Comparison of ENCODE assay signal across 12 cellular contexts in the genomic region with DNA sequence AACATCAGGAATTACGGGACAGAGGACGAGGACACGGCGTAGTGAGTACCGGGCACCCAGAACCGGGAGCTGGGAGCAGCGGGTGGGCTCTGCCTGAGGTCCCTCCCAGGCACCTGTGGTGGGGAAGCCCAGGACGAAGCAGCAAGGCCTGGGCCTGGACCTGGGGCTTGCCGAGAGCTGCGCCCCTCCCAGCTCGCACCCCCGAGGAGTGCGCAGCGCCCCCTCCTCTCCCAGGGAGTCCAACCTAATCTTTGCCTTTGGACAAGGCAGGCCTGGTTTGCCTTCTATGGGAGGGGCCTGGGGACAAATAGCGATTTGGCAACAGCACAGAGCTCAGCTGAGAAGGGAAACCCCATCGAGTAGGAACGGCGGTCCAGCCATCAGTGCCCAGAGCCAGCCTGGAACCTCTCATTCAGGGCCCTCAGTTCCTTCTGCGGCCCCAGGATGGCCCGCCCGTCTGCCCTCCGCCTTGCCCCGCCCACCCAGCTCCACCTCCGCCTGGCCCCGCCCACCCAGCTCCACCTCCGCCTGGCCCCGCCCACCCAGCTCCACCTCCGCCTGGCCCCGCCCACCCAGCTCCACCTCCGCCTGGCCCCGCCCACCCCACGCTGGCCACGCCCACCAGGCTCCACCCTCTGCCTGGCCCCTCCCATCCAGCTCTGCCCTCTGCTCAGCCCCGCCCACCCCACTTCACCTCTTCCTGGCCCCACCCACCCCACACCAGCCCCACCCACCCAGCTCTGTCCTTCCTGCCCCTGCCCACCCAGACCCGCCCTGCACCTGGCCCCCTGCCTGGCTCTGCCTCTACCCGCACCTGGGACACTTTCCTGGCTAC. TPM values are rescaled to one million over a fixed set of nuclear protein-coding genes. Genes with fewer than 3 reads are reported as not detected.
DNase-seq lines count a peak whose midpoint lies in the region; ATAC-seq and TF ChIP-seq lines count a peak whose summit lies in the region.
"Had no signal": no experiment of that assay in that cellular context is flagged by ENCODE, and none has a peak within 500 bp of the region (broad histone marks: within the 10 kb centered on the region; RNA-seq: fewer than 3 reads in every experiment).

No MANE protein-coding gene starts in this region.

- H3K4me3 Mint-ChIP-seq in CD14-positive monocyte: no peak overlapping the region
- H3K4me3 Mint-ChIP-seq in activated T-cell treated with anti-CD3 and anti-CD28 coated beads, Interleukin-2, amount 50 U/mL, for 24 hours: no peak overlapping the region
- H3K4me3 Mint-ChIP-seq in MCF 10A (ENCODE audit: unreplicated experiment): no peak overlapping the region
- H3K4me3 Mint-ChIP-seq: brain had no signal

- no peaks in the 10 kb centered on the region for H3K36me3 Mint-ChIP-seq in CD14-positive monocyte
- no peaks in the 10 kb centered on the region for H3K36me3 Mint-ChIP-seq in activated T-cell treated with anti-CD3 and anti-CD28 coated beads, Interleukin-2, amount 50 U/mL, for 24 hours (ENCODE audit: low read depth)
- no peaks in the 10 kb centered on the region for H3K36me3 Mint-ChIP-seq in MCF 10A (ENCODE audit: insufficient read depth, unreplicated experiment)

- no peak overlapping the region for H3K27ac Mint-ChIP-seq in CD14-positive monocyte
- no peak overlapping the region for H3K27ac Mint-ChIP-seq in activated T-cell treated with anti-CD3 and anti-CD28 coated beads, Interleukin-2, amount 50 U/mL, for 24 hours
- no peak overlapping the region for H3K27ac Mint-ChIP-seq in MCF 10A (ENCODE audit: low read depth, unreplicated experiment)
- H3K27ac Mint-ChIP-seq: brain had no signal

- no peak for TF ChIP-seq CTCF in CD14-positive monocyte (IDR thresholded peaks at IDR 0.05)
- no peak for TF ChIP-seq CTCF in mucosa of descending colon (IDR thresholded peaks at IDR 0.05)
- TF ChIP-seq CTCF in MCF 10A (IDR thresholded peaks at IDR 0.05; ENCODE audit: unreplicated experiment): no peak

- H3K4me3 ChIP-seq in mucosa of descending colon: no peak overlapping the region

- H3K9me3 Mint-ChIP-seq in CD14-positive monocyte (peaks cover 0 to 17% (median 3%) of the 10 kb centered on the region in 7 donors), MCF 10A (ENCODE audit: unreplicated experiment) (peaks cover 7% of the 10 kb centered on the region)
- no peaks in the 10 kb centered on the region for H3K9me3 Mint-ChIP-seq in activated T-cell treated with anti-CD3 and anti-CD28 coated beads, Interleukin-2, amount 50 U/mL, for 24 hours

- CTCF ChIA-PET in HEK293T (lab: Yijun Ruan, JAX) (interaction anchor here (1.1 kb wide), 1 partner anchor 188 kb away, joined by 3 read pairs; no protein-coding TSS in a partner anchor), MCF 10A (lab: Yijun Ruan, JAX) (interaction anchor here (0.6 to 0.7 kb wide), 2 partner anchors 16 to 258 kb away, joined by 3 to 5 read pairs; no protein-coding TSS in a partner anchor)

- peak; percentile 60 for ATAC-seq in mucosa of descending colon

- peak; percentile 14 for DNase-seq in CD14-positive monocyte (ENCODE audit: low spot score)
- DNase-seq in HEK293T (ENCODE audit: extremely low spot score): peak; percentile 91
- peak; percentile 40 for DNase-seq in activated T-cell treated with anti-CD3 and anti-CD28 coated beads, Interleukin-2, amount 50 U/mL, for 24 hours
- peak in 2 of 3 donors; percentile 14 to 41 for DNase-seq in mucosa of descending colon
- DNase-seq in MCF 10A (ENCODE audit: unreplicated experiment): no peak
- no peak for DNase-seq in islet precursor cell
- no peak for DNase-seq in NCI-H2227 (lab: John Stamatoyannopoulos, UW; ENCODE audit: unreplicated experiment)
- DNase-seq in pons (ENCODE audit: low spot score): no peak
- DNase-seq: DMS153, NCI-H526 had no signal

- intact Hi-C loops in CD14-positive monocyte (cut with micrococcal nuclease) (no loop called here), mucosa of descending colon (cut with DNase I, micrococcal nuclease) (loop anchor here in 1 of 2 donors (10.0 kb wide), 1 partner anchor 293 kb away; no protein-coding TSS in a partner anchor), MCF 10A (cut with micrococcal nuclease) (no loop called here)

- no peaks in the 10 kb centered on the region for H3K9me3 ChIP-seq in mucosa of descending colon

- no peaks in the 10 kb centered on the region for H3K4me1 ChIP-seq in mucosa of descending colon (ENCODE audit: low read depth)

- peaks cover 11 to 27% (median 11%) of the 10 kb centered on the region in 3 donors for H3K27me3 Mint-ChIP-seq in CD14-positive monocyte (ENCODE audit: low read depth in 3 of 3)
- peaks cover 12% of the 10 kb centered on the region for H3K27me3 Mint-ChIP-seq in activated T-cell treated with anti-CD3 and anti-CD28 coated beads, Interleukin-2, amount 50 U/mL, for 24 hours
- H3K27me3 Mint-ChIP-seq in MCF 10A (ENCODE audit: insufficient read depth, unreplicated experiment): no peaks in the 10 kb centered on the region
- H3K27me3 Mint-ChIP-seq: brain had no signal

- H3K36me3 ChIP-seq in mucosa of descending colon (ENCODE audit: low read depth): no peaks in the 10 kb centered on the region

- BruUV-seq in MCF 10A (replicated peaks; lab: Mats Ljungman, UMichigan): no TSS peak

- peaks cover 3% of the 10 kb centered on the region for H3K4me1 Mint-ChIP-seq in CD14-positive monocyte
- no peaks in the 10 kb centered on the region for H3K4me1 Mint-ChIP-seq in activated T-cell treated with anti-CD3 and anti-CD28 coated beads, Interleukin-2, amount 50 U/mL, for 24 hours (ENCODE audit: low read depth)
- H3K4me1 Mint-ChIP-seq in MCF 10A (ENCODE audit: insufficient read depth, unreplicated experiment): no peaks in the 10 kb centered on the region

- POLR2A ChIA-PET in HEK293T (lab: Yijun Ruan, JAX): no interaction called here
- POLR2A ChIA-PET in MCF 10A (lab: Yijun Ruan, JAX): no interaction called here

TF ChIP-seq in HEK293T, 16 proteins besides CTCF, POLR2A, EP300 and RAD21:
- TF ChIP-seq ARNT (IDR thresholded peaks at IDR 0.05) (no peak), FOXK2 (IDR thresholded peaks at IDR 0.05) (no peak), BHLHE40 (IDR thresholded peaks at IDR 0.05; ENCODE audit: borderline replicate concordance) (no peak), NFRKB (IDR thresholded peaks at IDR 0.05) (no peak), FOXA1 (IDR thresholded peaks at IDR 0.05) (no peak), LEF1 (IDR thresholded peaks at IDR 0.05; ENCODE audit: borderline replicate concordance) (no peak)
TF ChIP-seq in HEK293T: peak in this region for 0.

RNA-seq across cellular contexts. Expression of gene KNDC1, which starts 32.5 kb away (rescaled TPM):
- under 1 TPM in 1 of 2 donors, not detected in 1; 0.22 TPM for polyA plus RNA-seq in CD14-positive monocyte
- total RNA-seq in mucosa of descending colon (under 1 TPM; 0.14 to 0.60 (median 0.32) TPM), MCF 10A (2022) (2.1 and 2.4 TPM in 2 replicates)

RNA-seq across cellular contexts. Expression of gene ADGRA1, which starts 39.8 kb away (rescaled TPM):
- polyA plus RNA-seq in CD14-positive monocyte: not detected
- total RNA-seq in mucosa of descending colon (under 1 TPM in 1 of 3 donors, not detected in 2; 0.10 TPM), MCF 10A (2022) (not detected in 2 replicates)
- total RNA-seq: mononuclear cell had no signal

Comparison
In these comparisons a context has a peak if more than half of its experiments do, and no peak if none do; other contexts are left out.
1. DNase-seq: peak in CD14-positive monocyte (single experiment), HEK293T (single experiment), activated T-cell treated with anti-CD3 and anti-CD28 coated beads, Interleukin-2, amount 50 U/mL, for 24 hours (single experiment) and mucosa of descending colon (2 of 3); none in MCF 10A (single experiment), islet precursor cell (single experiment), NCI-H2227 (single experiment) and pons (single experiment).